12 cellular contexts compared by ENCODE assay signal in the genomic region with DNA sequence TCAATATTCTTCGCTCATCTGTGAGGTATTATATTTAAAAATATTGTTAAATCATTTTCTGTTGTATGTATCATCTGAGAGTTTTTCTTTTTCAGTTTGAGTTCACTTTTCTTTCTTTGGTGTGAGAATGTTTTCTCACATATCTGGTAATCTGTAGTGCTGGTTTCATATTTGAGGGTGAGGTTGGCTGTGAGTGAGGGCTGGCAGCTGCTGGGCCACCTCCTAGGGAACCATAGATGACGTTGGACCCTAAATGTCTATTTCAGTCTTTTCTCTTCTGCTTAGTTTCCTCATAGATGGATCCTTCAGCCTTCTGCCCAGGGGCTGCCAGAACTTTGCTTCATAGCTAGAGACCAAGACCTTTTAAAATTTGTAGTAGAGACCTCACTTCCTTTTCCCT. TPM values are rescaled to one million over a fixed set of nuclear protein-coding genes. Genes with fewer than 3 reads are reported as not detected.
DNase-seq lines count a peak whose midpoint lies in the region; ATAC-seq and TF ChIP-seq lines count a peak whose summit lies in the region.
"Had no signal": no experiment of that assay in that cellular context is flagged by ENCODE, and none has a peak within 500 bp of the region (broad histone marks: within the 10 kb centered on the region; RNA-seq: fewer than 3 reads in every experiment).

No MANE protein-coding gene starts in this region.

- no peaks in the 10 kb centered on the region for H3K27me3 Mint-ChIP-seq in activated CD4-positive, alpha-beta T cell treated with anti-CD3 and anti-CD28 coated beads, Interleukin-2, amount 10 ng/mL, durations not matched to agents 24 days and 14 days
- H3K27me3 Mint-ChIP-seq: stimulated activated naive CD8-positive, alpha-beta T cell treated with anti-CD3 and anti-CD28 coated beads, Interleukin-15, amount 100 ng/mL, for 72 hours had no signal

- no peak overlapping the region for H3K27ac ChIP-seq in uterus

- DNase-seq in activated CD4-positive, alpha-beta T cell treated with anti-CD3 and anti-CD28 coated beads, Interleukin-2, amount 10 ng/mL, durations not matched to agents 24 days and 14 days: no peak
- DNase-seq in activated CD4-positive, alpha-beta T cell treated with anti-CD3 and anti-CD28 coated beads, Interleukin-2, amount 50 U/mL, for 1 hour: no peak
- DNase-seq in myocyte (ENCODE audit: low read depth): peak; percentile 28
- DNase-seq in stimulated activated naive CD4-positive, alpha-beta T cell (lab: John Stamatoyannopoulos, UW): no peak
- DNase-seq in uterus: no peak
- no peak for DNase-seq in GM13976 (ENCODE audit: low spot score)
- DNase-seq: NCI-H1092 treated with DMSO at 0.1 percent for 48 hours, SHP77 had no signal

- H3K9me3 ChIP-seq in uterus: no peaks in the 10 kb centered on the region

- peaks cover 35% of the 10 kb centered on the region for H3K4me1 Mint-ChIP-seq in activated CD4-positive, alpha-beta T cell treated with anti-CD3 and anti-CD28 coated beads, Interleukin-2, amount 10 ng/mL, durations not matched to agents 24 days and 14 days

- no peaks in the 10 kb centered on the region for H3K27me3 ChIP-seq in uterus

- peak overlapping the region; percentile 17 for H3K27ac Mint-ChIP-seq in activated CD4-positive, alpha-beta T cell treated with anti-CD3 and anti-CD28 coated beads, Interleukin-2, amount 10 ng/mL, durations not matched to agents 24 days and 14 days
- H3K27ac Mint-ChIP-seq: activated T-cell treated with anti-CD3 and anti-CD28 coated beads, Interleukin-2, amount 50 U/mL, for 72 hours had no signal

- TF ChIP-seq CTCF in uterus (IDR thresholded peaks at IDR 0.05): no peak
- TF ChIP-seq CTCF in GM13976 (IDR thresholded peaks at IDR 0.05; ENCODE audit: borderline replicate concordance, control extremely low read depth, extremely low read depth, insufficient read depth, missing control alignments): no peak

- H3K4me3 ChIP-seq in uterus: no peak overlapping the region

- H3K9me3 Mint-ChIP-seq in activated CD4-positive, alpha-beta T cell treated with anti-CD3 and anti-CD28 coated beads, Interleukin-2, amount 10 ng/mL, durations not matched to agents 24 days and 14 days: no peaks in the 10 kb centered on the region
- H3K9me3 Mint-ChIP-seq: activated T-cell treated with anti-CD3 and anti-CD28 coated beads, Interleukin-2, amount 50 U/mL, for 72 hours; stimulated activated naive CD8-positive, alpha-beta T cell treated with anti-CD3 and anti-CD28 coated beads, Interleukin-15, amount 100 ng/mL, for 72 hours had no signal

- no peaks in the 10 kb centered on the region for H3K4me1 ChIP-seq in uterus

- intact Hi-C loops in activated CD4-positive, alpha-beta T cell treated with anti-CD3 and anti-CD28 coated beads, Interleukin-2, amount 10 ng/mL, durations not matched to agents 24 days and 14 days (cut with micrococcal nuclease): loop anchor here (10.0 kb wide), 1 partner anchor 627 kb away; the partner anchor contains the start of gene CCNT2
- intact Hi-C loops in uterus (cut with DNase I; ENCODE audit: low total_unique reads): no loop called here

- in situ Hi-C loops in GM13976 (cut with MboI; ENCODE audit: low sequenced_read_pairs, unreplicated experiment): no loop called here

- peak overlapping the region; percentile 8 for H3K4me3 Mint-ChIP-seq in activated CD4-positive, alpha-beta T cell treated with anti-CD3 and anti-CD28 coated beads, Interleukin-2, amount 10 ng/mL, durations not matched to agents 24 days and 14 days

- no peak for TF ChIP-seq POLR2A in uterus (IDR thresholded peaks at IDR 0.05)

- no peaks in the 10 kb centered on the region for H3K36me3 ChIP-seq in uterus

- peaks cover 5% of the 10 kb centered on the region for H3K36me3 Mint-ChIP-seq in activated CD4-positive, alpha-beta T cell treated with anti-CD3 and anti-CD28 coated beads, Interleukin-2, amount 10 ng/mL, durations not matched to agents 24 days and 14 days (ENCODE audit: low read depth)

- ATAC-seq in GM21619 (IDR thresholded peaks at IDR 0.05; ENCODE audit: unreplicated experiment) (peak; percentile 39), HG03442 (IDR thresholded peaks at IDR 0.05; ENCODE audit: unreplicated experiment) (peak; percentile 42)
- ATAC-seq: activated T-cell treated with anti-CD3 and anti-CD28 coated beads, Interleukin-2, amount 50 U/mL, for 72 hours; stimulated activated naive CD8-positive, alpha-beta T cell treated with anti-CD3 and anti-CD28 coated beads, Interleukin-15, amount 100 ng/mL, for 72 hours had no signal

RNA-seq across cellular contexts. Expression of gene MGAT5, which starts 33.5 kb away (rescaled TPM):
- 23.7 and 25.7 TPM in 2 replicates for total RNA-seq in activated CD4-positive, alpha-beta T cell treated with anti-CD3 and anti-CD28 coated beads, Interleukin-2, amount 10 ng/mL, durations not matched to agents 24 days and 14 days
- total RNA-seq in myocyte (18.9 and 20.0 TPM in 2 replicates), uterus (10 to 100 TPM; 10.3 to 53.2 (median 27.0) TPM)
- polyA plus RNA-seq in myocyte (2012): 13.1 TPM
